ENCODE assay signal across 15 cellular contexts in genomic region chr2:207395535-207396251, GRCh38.
DNase-seq lines count a peak whose midpoint lies in the region; ATAC-seq, FAIRE-seq and TF ChIP-seq lines count a peak whose summit lies in the region.
"Had no signal": no experiment of that assay in that cellular context is flagged by ENCODE, and none has a peak within 500 bp of the region (broad histone marks: within the 10 kb centered on the region; RNA-seq: fewer than 3 reads in every experiment).

No MANE protein-coding gene starts in this region.

- H3K4me3 ChIP-seq in A549, result 0 out of 3 replicates have a peak overlapping the region, but pooled peaks have one; percentile 7
- H3K4me3 ChIP-seq in HEK293 (ENCODE audit: low read depth, low read length), result no peak overlapping the region
- no peak overlapping the region for H3K4me3 ChIP-seq in foreskin fibroblast (ENCODE audit: low read depth in 1 of 2, low read length in 2 of 2)
- H3K4me3 ChIP-seq: mucosa of descending colon had no signal

- FAIRE-seq in A549 (lab: Jason Lieb, UNC), result no peak
- no peak for FAIRE-seq in urothelium cell line (lab: Jason Lieb, UNC)

- peaks cover 9% of the 10 kb centered on the region for H3K9me3 Mint-ChIP-seq in activated CD4-positive, alpha-beta memory T cell treated with anti-CD3 and anti-CD28 coated beads for 36 hours

- H3K4me1 ChIP-seq in A549, result peaks cover 25% of the 10 kb centered on the region
- H3K4me1 ChIP-seq in HEK293 (ENCODE audit: control insufficient read depth, insufficient read depth, low read length), result peaks cover 5% of the 10 kb centered on the region; the same call in 1 of the 2 replicates

- peak in 1 of 2 experiments; percentile 13 for DNase-seq in A549 (ENCODE audit: low read depth in 1 of 2, low spot score in 1 of 2)
- DNase-seq in activated CD4-positive, alpha-beta memory T cell treated with anti-CD3 and anti-CD28 coated beads for 36 hours, result no peak
- DNase-seq in foreskin fibroblast, result peak; percentile 45 to 49
- DNase-seq in urothelium cell line (ENCODE audit: low spot score), result no peak
- DNase-seq in NCI-H1048 (lab: John Stamatoyannopoulos, UW), result no peak
- DNase-seq in OCI-M2 (lab: John Stamatoyannopoulos, UW; ENCODE audit: unreplicated experiment), result no peak
- DNase-seq: activated naive CD4-positive, alpha-beta T cell treated with anti-CD3 and anti-CD28 coated beads, Interleukin-2, amount 50 U/mL, for 16 hours; head of caudate nucleus; islet precursor cell; mucosa of descending colon; NCI-H2029 treated with DMSO at 0.1 percent for 48 hours; WERI-Rb-1 had no signal

- POLR2A ChIA-PET in A549 (lab: Yijun Ruan, JAX), result interaction anchor here (1.4 kb wide), 2 partner anchors 61 to 230 kb away, joined by 3 to 4 read pairs; partner anchors contain the start of gene KLF7
- POLR2A ChIA-PET in HEK293 (lab: Yijun Ruan, JAX), result no interaction called here
- POLR2A ChIA-PET in activated CD4-positive, alpha-beta memory T cell treated with anti-CD3 and anti-CD28 coated beads for 36 hours (lab: Charles Lee), result no interaction called here

- peak overlapping the region; percentile 66 for H3K27ac Mint-ChIP-seq in activated CD4-positive, alpha-beta memory T cell treated with anti-CD3 and anti-CD28 coated beads for 36 hours
- H3K27ac Mint-ChIP-seq: B cell had no signal

- TF ChIP-seq POLR2A in A549 (IDR thresholded peaks at IDR 0.05; ENCODE audit: low read length), result no peak

- intact Hi-C loops in activated CD4-positive, alpha-beta memory T cell treated with anti-CD3 and anti-CD28 coated beads for 36 hours (cut with micrococcal nuclease), result loop anchor here (1.0 to 2.0 kb wide), 4 partner anchors 59 to 155 kb away; no protein-coding TSS in a partner anchor

- no peak for TF ChIP-seq RAD21 in A549 (conservative IDR thresholded peaks at IDR 0.05 in 1 of 2, IDR thresholded peaks at IDR 0.05 in 1 of 2)

- no peaks in the 10 kb centered on the region for H3K36me3 Mint-ChIP-seq in activated CD4-positive, alpha-beta memory T cell treated with anti-CD3 and anti-CD28 coated beads for 36 hours

- H3K4me2 ChIP-seq in A549, result peak overlapping the region; percentile 81

- H3K36me3 ChIP-seq in HEK293 (ENCODE audit: control insufficient read depth in 2 of 2, insufficient read depth in 1 of 2, low read length in 2 of 2), result no peaks in the 10 kb centered on the region
- H3K36me3 ChIP-seq: WERI-Rb-1 had no signal

- CTCF ChIA-PET in A549 (lab: Yijun Ruan, JAX) (interaction anchor here (1.0 to 1.5 kb wide), 3 partner anchors 59 to 596 kb away, joined by 3 to 4 read pairs (median 4); no protein-coding TSS in a partner anchor), HEK293 (lab: Yijun Ruan, JAX) (no interaction called here)
- CTCF ChIA-PET in activated CD4-positive, alpha-beta memory T cell treated with anti-CD3 and anti-CD28 coated beads for 36 hours (lab: Charles Lee), result interaction anchor here (0.5 kb wide), 1 partner anchor 313 kb away, joined by 4 read pairs; no protein-coding TSS in a partner anchor

- peak overlapping the region; percentile 92 for H3K27ac ChIP-seq in A549
- no peak overlapping the region for H3K27ac ChIP-seq in HEK293 (ENCODE audit: extremely low read depth, low read depth, low read length)
- H3K27ac ChIP-seq: WERI-Rb-1 had no signal

- TF ChIP-seq CTCF in A549 (IDR thresholded peaks at IDR 0.05) (no peak), HEK293 (tag by site-specific recombination; IDR thresholded peaks at IDR 0.05) (no peak), foreskin fibroblast (IDR thresholded peaks at IDR 0.05; ENCODE audit: low read depth, low read length) (no peak)

- no peak for ATAC-seq in A549
- ATAC-seq in GM21367 (IDR thresholded peaks at IDR 0.05; ENCODE audit: unreplicated experiment), result no peak
- ATAC-seq: mucosa of descending colon had no signal

- H3K27me3 Mint-ChIP-seq in activated CD4-positive, alpha-beta memory T cell treated with anti-CD3 and anti-CD28 coated beads for 36 hours, result peaks cover 1% of the 10 kb centered on the region

- 97% methylated on average over 2 of the region's 2 CpGs for WGBS in A549 (ENCODE audit: missing lambda C conversion rate)

- H3K4me3 Mint-ChIP-seq in activated CD4-positive, alpha-beta memory T cell treated with anti-CD3 and anti-CD28 coated beads for 36 hours, result no peak overlapping the region
- H3K4me3 Mint-ChIP-seq: B cell had no signal

- no peak for TF ChIP-seq EP300 in A549 (IDR thresholded peaks at IDR 0.05)

- H3K4me1 Mint-ChIP-seq in activated CD4-positive, alpha-beta memory T cell treated with anti-CD3 and anti-CD28 coated beads for 36 hours (ENCODE audit: low read depth), result peaks cover 17% of the 10 kb centered on the region
- H3K4me1 Mint-ChIP-seq: B cell had no signal

- H3K9me3 ChIP-seq in A549 (0 out of 3 replicates have a peak, but pooled peaks cover 3% of the 10 kb centered on the region), HEK293 (ENCODE audit: control insufficient read depth, insufficient read depth, low read depth, low read length) (no peaks in the 10 kb centered on the region)
- H3K9me3 ChIP-seq: mucosa of descending colon had no signal

TF ChIP-seq in A549, 52 proteins besides CTCF, POLR2A, EP300 and RAD21:
- TF ChIP-seq PBX3 (IDR thresholded peaks at IDR 0.05) (0 out of 2 replicates have a peak, but pooled peaks have one; percentile 24), HOXB5 (CRISPR knock-in tag; IDR thresholded peaks at IDR 0.05) (peak; percentile 48; the same call in 1 of the 2 replicates), FOSB (CRISPR knock-in tag; IDR thresholded peaks at IDR 0.05) (no peak)

TF ChIP-seq in HEK293, 187 proteins besides CTCF, POLR2A, EP300 and RAD21:
- TF ChIP-seq ZNF423 (tag by site-specific recombination; IDR thresholded peaks at IDR 0.05) (no peak), BCL6B (tag by site-specific recombination; IDR thresholded peaks at IDR 0.05) (no peak), ZNF146 (tag by site-specific recombination; IDR thresholded peaks at IDR 0.05) (peak; percentile 75), ZNF510 (tag by site-specific recombination; IDR thresholded peaks at IDR 0.05; ENCODE audit: insufficient replicate concordance) (no peak), REPIN1 (tag by site-specific recombination; IDR thresholded peaks at IDR 0.05; ENCODE audit: low read depth) (no peak), ZSCAN30 (tag by site-specific recombination; IDR thresholded peaks at IDR 0.05) (no peak)

Comparison
In these comparisons a context has a peak if more than half of its experiments do, and no peak if none do; other contexts are left out.
1. DNase-seq: peak in foreskin fibroblast (2 of 2); none in activated CD4-positive, alpha-beta memory T cell treated with anti-CD3 and anti-CD28 coated beads for 36 hours (single experiment), urothelium cell line (single experiment), NCI-H1048 (single experiment) and OCI-M2 (single experiment).
2. Of the 5 proteins assayed by ChIP-seq in both HEK293 and A549: peak only in HEK293: none; only in A549: PBX3; in both: none; in neither: 4.